ENCODE assay signal across 8 cellular contexts in genomic region chr19:48415395-48415794, GRCh38. TPM values are rescaled to one million over a fixed set of nuclear protein-coding genes. Genes with fewer than 3 reads are reported as not detected.
A peak's percentile ranks its signal among the peaks of the same experiment; 100 is the strongest.
DNase-seq lines count a peak whose midpoint lies in the region; ATAC-seq, FAIRE-seq and TF ChIP-seq lines count a peak whose summit lies in the region.

No MANE protein-coding gene starts in this region.

- intact Hi-C loops in GM12878 (cut with micrococcal nuclease; ENCODE audit: unreplicated experiment), result no loop called here

- no peak overlapping the region for H3K9ac ChIP-seq in GM12878 (ENCODE audit: control insufficient read depth, insufficient read depth, low read length)

- 75% methylated on average over 8 of the region's 14 CpGs for WGBS in A549 (ENCODE audit: missing lambda C conversion rate)
- WGBS in GM12878 (ENCODE audit: insufficient coverage, insufficient replicate concordance, low lambda C conversion rate, missing lambda C conversion rate), result 10% methylated on average over 9 of the region's 14 CpGs

- no peaks in the 10 kb centered on the region for H3K36me3 ChIP-seq in GM12878 (ENCODE audit: control insufficient read depth in 2 of 2, insufficient read depth in 2 of 2, low read length in 1 of 2)

- CTCF ChIA-PET in A549 (lab: Yijun Ruan, JAX), result interaction anchor here (1.6 to 3.3 kb wide), 3 partner anchors 24 to 193 kb away, joined by 5 to 21 read pairs (median 8); partner anchors contain the start of genes GRWD1 and KDELR1
- CTCF ChIA-PET in GM12878 (lab: Yijun Ruan, JAX), result interaction anchor here (1.2 kb wide), 1 partner anchor 24 kb away, joined by 3 read pairs; the partner anchor contains the start of gene KDELR1

- H3K27me3 ChIP-seq in GM12878 (replicated peaks in 1 of 2; ENCODE audit: control insufficient read depth in 2 of 2, insufficient read depth in 2 of 2, low read length in 1 of 2), result no peaks in the 10 kb centered on the region; a peak in 1 of 4 replicates

- POLR2A ChIA-PET in A549 (lab: Yijun Ruan, JAX) (no interaction called here), GM12878 (lab: Charles Lee) (no interaction called here)

- no peak for TF ChIP-seq EP300 in A549 (IDR thresholded peaks at IDR 0.05)
- TF ChIP-seq EP300 in GM12878 (IDR thresholded peaks at IDR 0.05; ENCODE audit: borderline replicate concordance in 1 of 2, control insufficient read depth in 1 of 2, low read depth in 2 of 2, low read length in 2 of 2), result no peak

- H3K9me3 ChIP-seq in A549, result no peaks in the 10 kb centered on the region
- H3K9me3 ChIP-seq in GM12878 (replicated peaks; ENCODE audit: control insufficient read depth, insufficient read depth, low read length), result no peaks in the 10 kb centered on the region

- H3K4me2 ChIP-seq in A549 (no peak overlapping the region), GM12878 (ENCODE audit: control insufficient read depth, insufficient read depth) (0 out of 2 replicates have a peak overlapping the region, but pooled peaks have one; percentile 24)

- peaks cover 13% of the 10 kb centered on the region for H3K4me1 ChIP-seq in A549
- peaks cover 8% of the 10 kb centered on the region for H3K4me1 ChIP-seq in GM12878 (ENCODE audit: control insufficient read depth, insufficient read depth, low read length)

- H3K27ac ChIP-seq in A549, result no peak overlapping the region
- no peak overlapping the region for H3K27ac ChIP-seq in GM12878 (ENCODE audit: control insufficient read depth, insufficient read depth)

- RAD21 ChIA-PET in GM12878 (lab: Charles Lee; ENCODE audit: unreplicated experiment), result no interaction called here

- FAIRE-seq in A549 (lab: Jason Lieb, UNC) (no peak), GM12878 (lab: Jason Lieb, UNC) (peak; percentile 75)

- no peak overlapping the region for H3K4me3 ChIP-seq in A549
- H3K4me3 ChIP-seq in GM12878, result no peak overlapping the region

- H4K20me1 ChIP-seq in GM12878 (ENCODE audit: control insufficient read depth, insufficient read depth), result no peaks in the 10 kb centered on the region

- TF ChIP-seq POLR2A in A549 (IDR thresholded peaks at IDR 0.05; ENCODE audit: low read length), result no peak
- TF ChIP-seq POLR2A in GM12878 (IDR thresholded peaks at IDR 0.05; ENCODE audit: low read depth, low read length), result no peak

- no peaks in the 10 kb centered on the region for H3K79me2 ChIP-seq in GM12878 (ENCODE audit: control insufficient read depth, insufficient read depth, low read length)

- in situ Hi-C loops in GM12878 (cut with MboI), result no loop called here

- peak in 1 of 2 experiments; percentile 93 for DNase-seq in A549 (ENCODE audit: low read depth in 1 of 2, low spot score in 1 of 2)
- peak; percentile 58 for DNase-seq in HCEC 1CT
- peak; percentile 73 for DNase-seq in T-helper 9 cell
- DNase-seq in GM12878 (ENCODE audit: low read depth, low spot score), result no peak
- peak; percentile 77 for DNase-seq in kidney tubule cell (ENCODE audit: low spot score)
- DNase-seq in stimulated activated CD8-positive, alpha-beta memory T cell treated with anti-CD3 and anti-CD28 coated beads, Interleukin-12 subunit alpha, Interleukin-12 subunit beta, amount 100 ng/mL, for 1 hour (ENCODE audit: low read depth), result peak; percentile 41
- DNase-seq in NCI-H510A (lab: John Stamatoyannopoulos, UW), result no peak

- SMC1A ChIA-PET in GM12878 (lab: Charles Lee; ENCODE audit: uncharacterized antibody, unreplicated experiment), result no interaction called here

- ATAC-seq in A549 (peak; percentile 55 to 78), GM12878 (peak; percentile 73), HG03565 (IDR thresholded peaks at IDR 0.05; ENCODE audit: unreplicated experiment) (no peak)

- no TSS peak for BruUV-seq in GM12878 (replicated peaks; lab: Mats Ljungman, UMichigan)

- TF ChIP-seq RAD21 in A549 (conservative IDR thresholded peaks at IDR 0.05 in 1 of 2, IDR thresholded peaks at IDR 0.05 in 1 of 2) (no peak), GM12878 (IDR thresholded peaks at IDR 0.05; ENCODE audit: insufficient read depth, low read depth, low read length) (no peak)

- H2AFZ ChIP-seq in GM12878 (ENCODE audit: control insufficient read depth, low read depth, low read length), result no peak overlapping the region

- no peak for TF ChIP-seq CTCF in A549 (IDR thresholded peaks at IDR 0.05)
- TF ChIP-seq CTCF in GM12878 (IDR thresholded peaks at IDR 0.05 in 2 of 3, conservative IDR thresholded peaks at IDR 0.05 in 1 of 3; ENCODE audit: control insufficient read depth in 2 of 3, extremely low read depth in 1 of 3, insufficient read depth in 1 of 3, low read depth in 3 of 3, low read length in 3 of 3), result no peak

RNA-seq across cellular contexts. Expression of gene GRIN2D, which starts 21.9 kb away (rescaled TPM):
- 2.6 and 3.4 TPM in 2 replicates for polyA plus RNA-seq in A549 (2011; rRNA removed)
- polyA plus RNA-seq in A549 (2012; cell fraction: cytosol; rRNA removed), result 4.9 and 6.7 TPM in 2 replicates
- 17.0 and 20.5 TPM in 2 replicates for polyA plus RNA-seq in A549 (2012; cell fraction: nucleus; rRNA removed)
- polyA plus RNA-seq in A549 (2017; fragmentation: RNase III; extraction: RNeasy Plus Mini Kit Qiagen cat#74134 plus additional on column Dnase treatment), result 5.8 to 6.8 TPM (median 6.3 TPM) in 3 replicates
- polyA minus RNA-seq in A549 (2011; rRNA and poly(A)+ RNA removed), result 5.4 and 8.1 TPM in 2 replicates
- 0.58 and 0.83 TPM in 2 replicates for total RNA-seq in GM12878 (2013; cell fraction: nucleolus; rRNA removed)
- 0.05 and 0.06 TPM in 2 replicates for total RNA-seq in GM12878 (2014; rRNA removed)
- total RNA-seq in GM12878 (2014; rRNA removed; fragmentation: Illumina TruSeq; extraction: Trizol), result 0.05 TPM in 1 of 2 replicates, not detected in the other
- total RNA-seq in GM12878 (2021), result 0.32 and 0.38 TPM in 2 replicates
- polyA plus RNA-seq in GM12878 (2011; ENCODE audit: low read depth), result 0.09 TPM
- 0.03 TPM in 2 replicates for polyA plus RNA-seq in GM12878 (2011; rRNA removed)
- 0.02 and 0.04 TPM in 2 replicates for polyA plus RNA-seq in GM12878 (2011; cell fraction: cytosol; rRNA removed)
- polyA plus RNA-seq in GM12878 (2011; cell fraction: nucleus; rRNA removed), result 0.13 and 0.22 TPM in 2 replicates
- polyA plus RNA-seq in GM12878 (2012), result 0.29 and 0.32 TPM in 2 replicates
- polyA plus RNA-seq in GM12878 (2014; fragmentation: Illumina TruSeq; extraction: Trizol), result 0.07 TPM in 1 of 2 replicates, not detected in the other
- not detected for polyA plus RNA-seq in GM12878 (2014; fragmentation: Nextera tagmentation; extraction: Ambion mirVana)
- polyA plus RNA-seq in GM12878 (2014; rRNA removed), result 0.03 and 0.04 TPM in 2 replicates
- polyA plus RNA-seq in GM12878 (2016; fragmentation: Nextera tagmentation; extraction: Ambion mirVana), result under 1 TPM; 0.03 TPM
- 0.05 TPM in 1 of 2 replicates, not detected in the other for polyA minus RNA-seq in GM12878 (2011; rRNA and poly(A)+ RNA removed)
- not detected in 2 replicates for polyA minus RNA-seq in GM12878 (2011; cell fraction: cytosol; rRNA and poly(A)+ RNA removed)
- 0.10 and 0.12 TPM in 2 replicates for polyA minus RNA-seq in GM12878 (2011; cell fraction: nucleus; rRNA and poly(A)+ RNA removed)

RNA-seq across cellular contexts. Expression of gene KDELR1, which starts 24.0 kb away (rescaled TPM):
- polyA plus RNA-seq in A549 (2011; rRNA removed) (200 and 270 TPM in 2 replicates), A549 (2017; fragmentation: RNase III; extraction: RNeasy Plus Mini Kit Qiagen cat#74134 plus additional on column Dnase treatment) (280 to 318 TPM (median 302 TPM) in 3 replicates), GM12878 (2011; rRNA removed) (24.5 and 52.5 TPM in 2 replicates), GM12878 (2014; fragmentation: Illumina TruSeq; extraction: Trizol) (52.3 and 67.3 TPM in 2 replicates), GM12878 (2014; fragmentation: Nextera tagmentation; extraction: Ambion mirVana) (10 to 100 TPM in 1 of 2 experiments, 1 to 10 TPM in 1; 2.3 to 13.2 TPM), GM12878 (2014; rRNA removed) (38.0 and 44.6 TPM in 2 replicates), GM12878 (2016; fragmentation: Nextera tagmentation; extraction: Ambion mirVana) (10 to 100 TPM; 54.3 to 59.1 TPM)
- 203 and 269 TPM in 2 replicates for polyA plus RNA-seq in A549 (2012; cell fraction: cytosol; rRNA removed)
- polyA plus RNA-seq in A549 (2012; cell fraction: nucleus; rRNA removed), result 238 and 248 TPM in 2 replicates
- polyA minus RNA-seq in A549 (2011; rRNA and poly(A)+ RNA removed), result 222 and 240 TPM in 2 replicates
- total RNA-seq in GM12878 (2013; cell fraction: nucleolus; rRNA removed), result 22.9 and 23.8 TPM in 2 replicates
- total RNA-seq in GM12878 (2014; rRNA removed) (34.8 and 35.9 TPM in 2 replicates), GM12878 (2014; rRNA removed; fragmentation: Illumina TruSeq; extraction: Trizol) (25.2 and 26.8 TPM in 2 replicates), GM12878 (2021) (70.7 and 71.0 TPM in 2 replicates)
- polyA plus RNA-seq in GM12878 (2011; ENCODE audit: low read depth), result 38.9 TPM
- 40.6 and 54.5 TPM in 2 replicates for polyA plus RNA-seq in GM12878 (2011; cell fraction: cytosol; rRNA removed)
- polyA plus RNA-seq in GM12878 (2011; cell fraction: nucleus; rRNA removed), result 39.0 and 39.8 TPM in 2 replicates
- polyA plus RNA-seq in GM12878 (2012), result 74.1 and 86.4 TPM in 2 replicates
- polyA minus RNA-seq in GM12878 (2011; rRNA and poly(A)+ RNA removed), result 31.0 and 33.4 TPM in 2 replicates
- 24.6 and 34.2 TPM in 2 replicates for polyA minus RNA-seq in GM12878 (2011; cell fraction: cytosol; rRNA and poly(A)+ RNA removed)
- polyA minus RNA-seq in GM12878 (2011; cell fraction: nucleus; rRNA and poly(A)+ RNA removed), result 6.9 and 14.1 TPM in 2 replicates

RNA-seq across cellular contexts. Expression of gene GRWD1, which starts 30.4 kb away (rescaled TPM):
- polyA plus RNA-seq in A549 (2011; rRNA removed), result 40.0 and 48.1 TPM in 2 replicates
- 64.4 and 73.9 TPM in 2 replicates for polyA plus RNA-seq in A549 (2012; cell fraction: cytosol; rRNA removed)
- polyA plus RNA-seq in A549 (2012; cell fraction: nucleus; rRNA removed), result 93.3 and 105 TPM in 2 replicates
- 82.1 to 87.0 TPM (median 84.2 TPM) in 3 replicates for polyA plus RNA-seq in A549 (2017; fragmentation: RNase III; extraction: RNeasy Plus Mini Kit Qiagen cat#74134 plus additional on column Dnase treatment)
- polyA minus RNA-seq in A549 (2011; rRNA and poly(A)+ RNA removed), result 28.1 and 30.0 TPM in 2 replicates
- total RNA-seq in GM12878 (2013; cell fraction: nucleolus; rRNA removed), result 22.0 and 26.3 TPM in 2 replicates
- total RNA-seq in GM12878 (2014; rRNA removed), result 26.5 and 30.6 TPM in 2 replicates
- 22.4 and 30.9 TPM in 2 replicates for total RNA-seq in GM12878 (2014; rRNA removed; fragmentation: Illumina TruSeq; extraction: Trizol)
- 75.8 and 79.0 TPM in 2 replicates for total RNA-seq in GM12878 (2021)
- polyA plus RNA-seq in GM12878 (2011; ENCODE audit: low read depth), result 6.1 TPM
- 17.4 and 26.4 TPM in 2 replicates for polyA plus RNA-seq in GM12878 (2011; rRNA removed)
- 33.3 and 42.0 TPM in 2 replicates for polyA plus RNA-seq in GM12878 (2011; cell fraction: cytosol; rRNA removed)
- polyA plus RNA-seq in GM12878 (2011; cell fraction: nucleus; rRNA removed), result 24.8 and 43.8 TPM in 2 replicates
- 20.2 and 22.0 TPM in 2 replicates for polyA plus RNA-seq in GM12878 (2012)
- 9.2 and 14.0 TPM in 2 replicates for polyA plus RNA-seq in GM12878 (2014; fragmentation: Illumina TruSeq; extraction: Trizol)
- polyA plus RNA-seq in GM12878 (2014; fragmentation: Nextera tagmentation; extraction: Ambion mirVana), result 1 to 10 TPM; 1.4 to 3.0 TPM
- 44.6 and 46.5 TPM in 2 replicates for polyA plus RNA-seq in GM12878 (2014; rRNA removed)
- polyA plus RNA-seq in GM12878 (2016; fragmentation: Nextera tagmentation; extraction: Ambion mirVana), result 100 to 1,000 TPM; 103 TPM
- polyA minus RNA-seq in GM12878 (2011; rRNA and poly(A)+ RNA removed), result 12.8 and 20.6 TPM in 2 replicates
- 14.4 and 21.1 TPM in 2 replicates for polyA minus RNA-seq in GM12878 (2011; cell fraction: cytosol; rRNA and poly(A)+ RNA removed)
- polyA minus RNA-seq in GM12878 (2011; cell fraction: nucleus; rRNA and poly(A)+ RNA removed), result 9.4 and 20.5 TPM in 2 replicates

RNA-seq across cellular contexts. Expression of gene KCNJ14, which starts 40.0 kb away (rescaled TPM):
- 1.9 and 2.2 TPM in 2 replicates for polyA plus RNA-seq in A549 (2011; rRNA removed)
- 1.5 and 1.9 TPM in 2 replicates for polyA plus RNA-seq in A549 (2012; cell fraction: cytosol; rRNA removed)
- polyA plus RNA-seq in A549 (2012; cell fraction: nucleus; rRNA removed), result 12.5 and 14.5 TPM in 2 replicates
- 1.3 to 1.4 TPM (median 1.3 TPM) in 3 replicates for polyA plus RNA-seq in A549 (2017; fragmentation: RNase III; extraction: RNeasy Plus Mini Kit Qiagen cat#74134 plus additional on column Dnase treatment)
- 1.9 and 2.4 TPM in 2 replicates for polyA minus RNA-seq in A549 (2011; rRNA and poly(A)+ RNA removed)
- 3.0 TPM in 2 replicates for total RNA-seq in GM12878 (2013; cell fraction: nucleolus; rRNA removed)
- total RNA-seq in GM12878 (2014; rRNA removed), result 0.38 and 0.40 TPM in 2 replicates
- 0.41 and 0.45 TPM in 2 replicates for total RNA-seq in GM12878 (2014; rRNA removed; fragmentation: Illumina TruSeq; extraction: Trizol)
- total RNA-seq in GM12878 (2021), result 1.3 and 1.4 TPM in 2 replicates
- polyA plus RNA-seq in GM12878 (2011; ENCODE audit: low read depth), result 0.38 TPM
- 0.16 and 0.24 TPM in 2 replicates for polyA plus RNA-seq in GM12878 (2011; rRNA removed)
- polyA plus RNA-seq in GM12878 (2011; cell fraction: cytosol; rRNA removed), result 0.19 and 0.22 TPM in 2 replicates
- polyA plus RNA-seq in GM12878 (2011; cell fraction: nucleus; rRNA removed), result 1.2 TPM in 2 replicates
- 0.51 and 0.62 TPM in 2 replicates for polyA plus RNA-seq in GM12878 (2012)
- 0.48 and 0.59 TPM in 2 replicates for polyA plus RNA-seq in GM12878 (2014; fragmentation: Illumina TruSeq; extraction: Trizol)
- polyA plus RNA-seq in GM12878 (2014; fragmentation: Nextera tagmentation; extraction: Ambion mirVana), result under 1 TPM; 0.26 to 0.34 TPM
- 0.72 and 0.93 TPM in 2 replicates for polyA plus RNA-seq in GM12878 (2014; rRNA removed)
- under 1 TPM; 0.30 to 0.68 TPM for polyA plus RNA-seq in GM12878 (2016; fragmentation: Nextera tagmentation; extraction: Ambion mirVana)
- polyA minus RNA-seq in GM12878 (2011; rRNA and poly(A)+ RNA removed), result 0.73 and 1.3 TPM in 2 replicates
- 0.21 and 0.27 TPM in 2 replicates for polyA minus RNA-seq in GM12878 (2011; cell fraction: cytosol; rRNA and poly(A)+ RNA removed)
- polyA minus RNA-seq in GM12878 (2011; cell fraction: nucleus; rRNA and poly(A)+ RNA removed), result 0.60 and 1.5 TPM in 2 replicates

RNA-seq across cellular contexts. Expression of gene SYNGR4, which starts 51.2 kb away (rescaled TPM):
- polyA plus RNA-seq in A549 (2011; rRNA removed), result 2.3 and 2.9 TPM in 2 replicates
- 4.2 and 4.7 TPM in 2 replicates for polyA plus RNA-seq in A549 (2012; cell fraction: cytosol; rRNA removed)
- polyA plus RNA-seq in A549 (2012; cell fraction: nucleus; rRNA removed), result 2.8 and 4.1 TPM in 2 replicates
- 2.5 to 4.4 TPM (median 2.9 TPM) in 3 replicates for polyA plus RNA-seq in A549 (2017; fragmentation: RNase III; extraction: RNeasy Plus Mini Kit Qiagen cat#74134 plus additional on column Dnase treatment)
- polyA minus RNA-seq in A549 (2011; rRNA and poly(A)+ RNA removed), result 4.4 and 4.7 TPM in 2 replicates
- not detected in 2 replicates for total RNA-seq in GM12878 (2013; cell fraction: nucleolus; rRNA removed)
- total RNA-seq in GM12878 (2014; rRNA removed), result not detected in 2 replicates
- 0.18 TPM in 1 of 2 replicates, not detected in the other for total RNA-seq in GM12878 (2014; rRNA removed; fragmentation: Illumina TruSeq; extraction: Trizol)
- 0.21 and 0.35 TPM in 2 replicates for total RNA-seq in GM12878 (2021)
- 0.33 TPM for polyA plus RNA-seq in GM12878 (2011; ENCODE audit: low read depth)
- 0.14 TPM in 1 of 2 replicates, not detected in the other for polyA plus RNA-seq in GM12878 (2011; rRNA removed)
- polyA plus RNA-seq in GM12878 (2011; cell fraction: cytosol; rRNA removed), result 0.13 and 0.17 TPM in 2 replicates
- polyA plus RNA-seq in GM12878 (2011; cell fraction: nucleus; rRNA removed), result 0.13 and 0.19 TPM in 2 replicates
- polyA plus RNA-seq in GM12878 (2012), result 0.45 and 0.49 TPM in 2 replicates
- not detected in 2 replicates for polyA plus RNA-seq in GM12878 (2014; fragmentation: Illumina TruSeq; extraction: Trizol)
- not detected for polyA plus RNA-seq in GM12878 (2014; fragmentation: Nextera tagmentation; extraction: Ambion mirVana)
- 0.08 and 0.29 TPM in 2 replicates for polyA plus RNA-seq in GM12878 (2014; rRNA removed)
- under 1 TPM in 1 of 2 experiments, not detected in 1; 0.72 TPM for polyA plus RNA-seq in GM12878 (2016; fragmentation: Nextera tagmentation; extraction: Ambion mirVana)
- not detected in 2 replicates for polyA minus RNA-seq in GM12878 (2011; rRNA and poly(A)+ RNA removed)
- polyA minus RNA-seq in GM12878 (2011; cell fraction: cytosol; rRNA and poly(A)+ RNA removed), result not detected in 2 replicates
- not detected in 2 replicates for polyA minus RNA-seq in GM12878 (2011; cell fraction: nucleus; rRNA and poly(A)+ RNA removed)

Comparison
In these comparisons a context has a peak if more than half of its experiments do, and no peak if none do; other contexts are left out.
1. DNase-seq: peak in HCEC 1CT (single experiment), T-helper 9 cell (single experiment), kidney tubule cell (single experiment) and stimulated activated CD8-positive, alpha-beta memory T cell treated with anti-CD3 and anti-CD28 coated beads, Interleukin-12 subunit alpha, Interleukin-12 subunit beta, amount 100 ng/mL, for 1 hour (single experiment); none in GM12878 (single experiment) and NCI-H510A (single experiment).